In the genomic region with DNA sequence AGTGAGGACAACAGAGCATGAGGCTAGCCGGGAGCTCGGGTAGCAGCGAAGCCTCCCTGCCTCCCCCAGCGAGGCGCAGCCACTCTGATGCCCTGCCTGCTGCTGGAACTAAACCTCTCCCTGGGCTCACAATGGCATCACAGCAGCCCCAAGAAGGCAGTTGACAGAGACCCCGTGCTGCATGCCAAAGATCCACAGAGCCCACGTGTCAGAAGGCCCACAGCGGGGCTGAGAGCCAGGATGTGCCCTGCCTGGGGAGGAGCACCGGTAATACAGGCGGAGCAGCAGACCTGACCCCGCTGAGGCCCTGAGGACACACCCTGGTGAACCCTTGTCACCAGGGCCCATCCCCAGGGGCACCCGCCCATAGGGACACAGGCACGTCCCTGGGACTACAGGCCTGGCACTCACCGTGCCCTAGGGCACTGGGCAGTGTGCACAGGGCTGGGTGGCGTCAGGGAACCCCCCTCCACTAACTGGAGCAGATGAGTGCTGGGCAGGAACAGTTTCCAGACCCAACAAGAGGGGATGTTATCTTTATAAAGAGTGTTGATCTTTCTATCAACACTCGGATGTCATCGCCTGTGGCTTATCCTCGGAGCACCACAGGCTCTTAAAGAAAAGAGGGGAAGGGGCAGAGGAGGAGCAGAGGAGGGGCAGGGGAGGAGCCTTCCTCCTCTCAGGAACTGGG, we compare ENCODE assay signal across 25 cellular contexts. TPM values are rescaled to one million over a fixed set of nuclear protein-coding genes. Genes with fewer than 3 reads are reported as not detected.
A peak's percentile ranks its signal among the peaks of the same experiment; 100 is the strongest.
DNase-seq lines count a peak whose midpoint lies in the region; ATAC-seq and TF ChIP-seq lines count a peak whose summit lies in the region.
"Had no signal": no experiment of that assay in that cellular context is flagged by ENCODE, and none has a peak within 500 bp of the region (broad histone marks: within the 10 kb centered on the region; RNA-seq: fewer than 3 reads in every experiment).

No MANE protein-coding gene starts in this region.

- in situ Hi-C loops in mammary epithelial cell (cut with MboI; ENCODE audit: low sequenced_read_pairs in 2 of 2), result no loop called here

- H3K4me1 Mint-ChIP-seq in MCF 10A (ENCODE audit: insufficient read depth, unreplicated experiment) (peaks cover 13% of the 10 kb centered on the region), osteocyte (ENCODE audit: unreplicated experiment) (peaks cover 29% of the 10 kb centered on the region)
- H3K4me1 Mint-ChIP-seq: CD14-positive monocyte; CD8-positive, alpha-beta memory T cell; GM23338; H9 had no signal

- H3K27ac Mint-ChIP-seq in MCF 10A (ENCODE audit: low read depth, unreplicated experiment) (peak overlapping the region; percentile 32), osteocyte (ENCODE audit: unreplicated experiment) (peak overlapping the region; percentile 77)
- H3K27ac Mint-ChIP-seq: CD14-positive monocyte; CD8-positive, alpha-beta memory T cell; GM23338 had no signal

- no peaks in the 10 kb centered on the region for H3K79me2 ChIP-seq in mammary epithelial cell (ENCODE audit: insufficient read depth, low read length)

- intact Hi-C loops in MCF 10A (cut with micrococcal nuclease) (no loop called here), mammary epithelial cell (cut with micrococcal nuclease) (no loop called here)

- dilution Hi-C loops in mammary epithelial cell (cut with HindIII; ENCODE audit: low sequenced_read_pairs), result no loop called here

- H3K9me3 Mint-ChIP-seq in MCF 10A (ENCODE audit: unreplicated experiment) (no peaks in the 10 kb centered on the region), osteocyte (ENCODE audit: unreplicated experiment) (no peaks in the 10 kb centered on the region)
- H3K9me3 Mint-ChIP-seq: CD8-positive, alpha-beta memory T cell; GM23338; H9 had no signal

- ATAC-seq in omental fat pad (ENCODE audit: low FRiP score), result no peak
- ATAC-seq: GM12878 had no signal

- no peak for TF ChIP-seq CTCF in MCF 10A (IDR thresholded peaks at IDR 0.05; ENCODE audit: unreplicated experiment)
- no peak for TF ChIP-seq CTCF in mammary epithelial cell (conservative IDR thresholded peaks at IDR 0.05 in 1 of 2, IDR thresholded peaks at IDR 0.05 in 1 of 2; ENCODE audit: extremely low read depth in 1 of 2, insufficient read depth in 1 of 2, low read depth in 1 of 2, low read length in 2 of 2)
- no peak for TF ChIP-seq CTCF in coronary artery (IDR thresholded peaks at IDR 0.05)
- no peak for TF ChIP-seq CTCF in osteocyte (IDR thresholded peaks at IDR 0.05)
- TF ChIP-seq CTCF in omental fat pad (IDR thresholded peaks at IDR 0.05), result no peak

- H3K4me2 ChIP-seq in mammary epithelial cell (ENCODE audit: insufficient read depth, low read depth, low read length), result no peak overlapping the region
- H3K4me2 ChIP-seq: GM23338 had no signal

- H3K36me3 Mint-ChIP-seq in MCF 10A (ENCODE audit: insufficient read depth, unreplicated experiment) (peaks cover 12% of the 10 kb centered on the region), osteocyte (ENCODE audit: unreplicated experiment) (peaks cover 16% of the 10 kb centered on the region)

- H3K27me3 Mint-ChIP-seq in MCF 10A (ENCODE audit: insufficient read depth, unreplicated experiment) (no peaks in the 10 kb centered on the region), osteocyte (ENCODE audit: unreplicated experiment) (no peaks in the 10 kb centered on the region)
- H3K27me3 Mint-ChIP-seq: CD8-positive, alpha-beta memory T cell had no signal

- no peaks in the 10 kb centered on the region for H3K4me1 ChIP-seq in mammary epithelial cell (ENCODE audit: insufficient read depth, low read length)
- H3K4me1 ChIP-seq: BE2C had no signal

- no peaks in the 10 kb centered on the region for H3K9me3 ChIP-seq in mammary epithelial cell (replicated peaks; ENCODE audit: insufficient read depth, low read length)
- H3K9me3 ChIP-seq: BE2C had no signal

- H2AFZ ChIP-seq in mammary epithelial cell (ENCODE audit: low read depth, low read length), result no peak overlapping the region
- H2AFZ ChIP-seq: GM23338 had no signal

- POLR2A ChIA-PET in MCF 10A (lab: Yijun Ruan, JAX), result no interaction called here

- H3K27ac ChIP-seq in mammary epithelial cell (ENCODE audit: insufficient read depth, low read depth, low read length) (no peak overlapping the region), coronary artery (peak overlapping the region; percentile 55 to 80)

- no peak overlapping the region for H3K4me3 Mint-ChIP-seq in MCF 10A (ENCODE audit: unreplicated experiment)
- no peak overlapping the region for H3K4me3 Mint-ChIP-seq in osteocyte (ENCODE audit: unreplicated experiment)
- H3K4me3 Mint-ChIP-seq: CD14-positive monocyte; CD8-positive, alpha-beta memory T cell; GM23338; H9 had no signal

- no peaks in the 10 kb centered on the region for H3K36me3 ChIP-seq in mammary epithelial cell (ENCODE audit: insufficient read depth, low read length)
- H3K36me3 ChIP-seq: BE2C had no signal

- DNase-seq in MCF 10A (ENCODE audit: unreplicated experiment), result no peak
- DNase-seq in mammary epithelial cell, result no peak
- no peak for DNase-seq in coronary artery (ENCODE audit: low spot score)
- no peak for DNase-seq in osteocyte (ENCODE audit: extremely low spot score, unreplicated experiment)
- no peak for DNase-seq in T-helper 1 cell
- DNase-seq in omental fat pad (ENCODE audit: low spot score), result no peak
- no peak for DNase-seq in HCEC 1CT
- DNase-seq: 8988T; BE2C; CD8-positive, alpha-beta memory T cell; DMS 273 treated with DMSO at 0.1 percent for 48 hours; DMS79; EL; GDM1; NCI-H1092; NCI-H1417 treated with DMSO at 0.1 percent for 48 hours; NCI-H1694 treated with DMSO at 0.1 percent for 48 hours; NCI-H2081; NCI-H2227 treated with DMSO at 0.1 percent for 48 hours; NCI-H526 treated with DMSO at 0.1 percent for 48 hours; SHP77 treated with DMSO at 0.1 percent for 48 hours had no signal

- H4K20me1 ChIP-seq in mammary epithelial cell (ENCODE audit: insufficient read depth, low read length), result no peaks in the 10 kb centered on the region

- CTCF ChIA-PET in MCF 10A (lab: Yijun Ruan, JAX) (interaction anchor here (0.7 to 1.5 kb wide), 3 partner anchors 37 to 121 kb away, joined by 3 to 5 read pairs (median 3); no protein-coding TSS in a partner anchor), mammary epithelial cell (lab: Charles Lee; ENCODE audit: low non-redundant PET) (no interaction called here)

- no peak overlapping the region for H3K4me3 ChIP-seq in mammary epithelial cell (replicated peaks in 1 of 3; ENCODE audit: insufficient read depth in 1 of 3, low read depth in 2 of 3, low read length in 3 of 3)
- H3K4me3 ChIP-seq in coronary artery, result no peak overlapping the region
- H3K4me3 ChIP-seq: GM12878, GM23338 had no signal

- H3K9ac ChIP-seq in mammary epithelial cell (ENCODE audit: insufficient read depth, low read length), result no peak overlapping the region

- no TSS peak for BruUV-seq in MCF 10A (replicated peaks; lab: Mats Ljungman, UMichigan)
- BruUV-seq in mammary epithelial cell (replicated peaks; lab: Mats Ljungman, UMichigan), result no TSS peak

- 90% methylated on average over 13 of the region's 18 CpGs for WGBS in mammary epithelial cell (ENCODE audit: low coverage, missing lambda C conversion rate)

- peaks cover 2% of the 10 kb centered on the region for H3K27me3 ChIP-seq in mammary epithelial cell (ENCODE audit: insufficient read depth, low read length)
- H3K27me3 ChIP-seq: BE2C had no signal

RNA-seq across cellular contexts. Expression of a gene that starts 48.5 kb away (rescaled TPM):
- 8.6 and 8.8 TPM in 2 replicates for total RNA-seq in MCF 10A (2022)
- 1 to 10 TPM; 5.9 to 6.7 TPM for total RNA-seq in mammary epithelial cell
- polyA plus RNA-seq in mammary epithelial cell, result 7.6 TPM
- 3.5 TPM for polyA minus RNA-seq in mammary epithelial cell
- 3.2 and 4.3 TPM in 2 replicates for total RNA-seq in osteocyte
- total RNA-seq in omental fat pad, result 1 to 10 TPM in 3 of 4 donors, under 1 TPM in 1; 0.36 to 3.2 (median 1.9) TPM
- total RNA-seq: CD8-positive, alpha-beta memory T cell; GM12878 had no signal
- polyA plus RNA-seq: CD14-positive monocyte, GM12878 had no signal
